In genomic region chr12:42887657-42888056, GRCh38 we compare ENCODE assay signal across 15 cellular contexts.
"Had no signal": no experiment of that assay in that cellular context is flagged by ENCODE, and none has a peak within 500 bp of the region (broad histone marks: within the 10 kb centered on the region; RNA-seq: fewer than 3 reads in every experiment).

No MANE protein-coding gene starts in this region.

- H2AFZ ChIP-seq: neural progenitor cell had no signal

- H3K27ac ChIP-seq: left lung, neural progenitor cell, tibial artery, uterus had no signal

- H3K9me3 ChIP-seq: tibial artery, uterus had no signal

- H3K27me3 ChIP-seq: left lung, neural progenitor cell, tibial artery, uterus had no signal

- ATAC-seq: activated CD4-positive, alpha-beta T cell treated with anti-CD3 and anti-CD28 coated beads for 36 hours; left lung; stimulated activated naive CD8-positive, alpha-beta T cell treated with anti-CD3 and anti-CD28 coated beads, Interleukin-15, Interleukin-2, amounts not matched to agents 100 U/mL and 50 U/mL, for 24 hours; WTC11 had no signal

- H3K36me3 ChIP-seq: left lung, neural progenitor cell, tibial artery, uterus had no signal

- DNase-seq: activated CD4-positive, alpha-beta T cell treated with anti-CD3 and anti-CD28 coated beads for 36 hours; activated CD4-positive, alpha-beta T cell treated with anti-CD3 and anti-CD28 coated beads, Interleukin-2, amount 50 U/mL, for 48 hours; activated gamma-delta T cell; amniotic stem cell; endodermal cell; foreskin melanocyte; left lung; naive B cell; stimulated activated naive CD8-positive, alpha-beta T cell treated with anti-CD3 and anti-CD28 coated beads, Interleukin-15, Interleukin-2, amounts not matched to agents 100 U/mL and 50 U/mL, for 24 hours; substantia nigra; tibial artery; uterus had no signal

- H3K4me3 ChIP-seq: left lung, neural progenitor cell, tibial artery, uterus had no signal

- H3K9ac ChIP-seq: neural progenitor cell had no signal

- H3K4me2 ChIP-seq: neural progenitor cell had no signal

- H3K4me1 ChIP-seq: left lung, tibial artery, uterus had no signal

- FAIRE-seq: colon had no signal
